ENCODE assay signal across 31 cellular contexts in genomic region chr2:65096948-65097347, GRCh38. TPM values are rescaled to one million over a fixed set of nuclear protein-coding genes. Genes with fewer than 3 reads are reported as not detected.
DNase-seq lines count a peak whose midpoint lies in the region; TF ChIP-seq lines count a peak whose summit lies in the region.
"Had no signal": no experiment of that assay in that cellular context is flagged by ENCODE, and none has a peak within 500 bp of the region (broad histone marks: within the 10 kb centered on the region; RNA-seq: fewer than 3 reads in every experiment).

No MANE protein-coding gene starts in this region.

- no peak overlapping the region for H3K9ac ChIP-seq in GM23248

- H3K4me2 ChIP-seq in GM23248 (ENCODE audit: unreplicated experiment): peak overlapping the region; percentile 6

- DNase-seq in EH (ENCODE audit: low read depth) (peak; percentile 41), GM23248 (peak; percentile 67), chondrocyte (ENCODE audit: low spot score) (no peak), NCI-H748 (lab: John Stamatoyannopoulos, UW; ENCODE audit: unreplicated experiment) (no peak), nucleus accumbens (lab: John Stamatoyannopoulos, UW) (no peak)
- no peak for DNase-seq in activated T-helper 1 cell treated with anti-CD3 and anti-CD28 coated beads, Interleukin-12 subunit alpha, Interleukin-12 subunit beta, Interleukin-2, Interleukin-4 antibody, amounts not matched to agents 30 ng/mL and 10 ng/mL and 1 ng/mL, durations not matched to agents 14 hours and 24 hours and 36 hours (ENCODE audit: low spot score)
- DNase-seq: activated CD4-positive, alpha-beta T cell treated with anti-CD3 and anti-CD28 coated beads, Interleukin-2, amount 50 U/mL, for 1 hour; activated naive CD4-positive, alpha-beta T cell treated with anti-CD3 and anti-CD28 coated beads for 36 hours; anterior cingulate cortex; CD4-positive, alpha-beta memory T cell; foreskin melanocyte; GDM1; KBM-7; left ventricle myocardium inferior; midbrain; MM.1S; naive thymus-derived CD8-positive, alpha-beta T cell; NCI-H1436 treated with DMSO at 0.1 percent for 48 hours; NCI-H2107; NCI-H446; OCI-M1; pancreas; right cardiac atrium; Right ventricle myocardium superior; stimulated activated CD4-positive, alpha-beta T cell treated with anti-CD3 and anti-CD28 coated beads, Interleukin-4, amount 100 ng/mL, for 4 hours; stimulated activated naive CD4-positive, alpha-beta T cell treated with Interleukin-2 at 50 U/mL for 16 hours; T-helper 9 cell; thyroid gland had no signal

- H3K4me1 ChIP-seq in GM23248 (ENCODE audit: insufficient read depth) (peaks cover 17% of the 10 kb centered on the region; the same call in 1 of the 2 replicates), neutrophil (ENCODE audit: control insufficient read depth in 1 of 2, insufficient read depth in 1 of 2, low read depth in 1 of 2, low read length in 1 of 2) (no peaks in the 10 kb centered on the region)

- H3K36me3 Mint-ChIP-seq in chondrocyte (ENCODE audit: low read depth): peaks cover 27% of the 10 kb centered on the region
- peaks cover 40% of the 10 kb centered on the region for H3K36me3 Mint-ChIP-seq in activated T-helper 1 cell treated with anti-CD3 and anti-CD28 coated beads, Interleukin-12 subunit alpha, Interleukin-12 subunit beta, Interleukin-2, Interleukin-4 antibody, amounts not matched to agents 30 ng/mL and 10 ng/mL and 1 ng/mL, durations not matched to agents 14 hours and 24 hours and 36 hours (ENCODE audit: low read depth)

- in situ Hi-C loops in GM23248 (cut with MboI): no loop called here

- no peaks in the 10 kb centered on the region for H3K9me2 ChIP-seq in GM23248 (ENCODE audit: insufficient read depth)

- H3K27ac ChIP-seq in GM23248 (peak overlapping the region; percentile 62), neutrophil (peak overlapping the region; percentile 30)
- H3K27ac ChIP-seq: epithelial cell of prostate, left ventricle myocardium inferior, pancreas, thyroid gland had no signal

- 95 to 100% methylated on average over 1 of the region's 1 CpG for WGBS in GM23248 (ENCODE audit: low coverage in 1 of 2, low lambda C conversion rate in 2 of 2, missing lambda C conversion rate in 2 of 2), 2 experiments

- H3K27me3 Mint-ChIP-seq in chondrocyte (ENCODE audit: low read depth): no peaks in the 10 kb centered on the region
- no peaks in the 10 kb centered on the region for H3K27me3 Mint-ChIP-seq in activated T-helper 1 cell treated with anti-CD3 and anti-CD28 coated beads, Interleukin-12 subunit alpha, Interleukin-12 subunit beta, Interleukin-2, Interleukin-4 antibody, amounts not matched to agents 30 ng/mL and 10 ng/mL and 1 ng/mL, durations not matched to agents 14 hours and 24 hours and 36 hours (ENCODE audit: insufficient read depth)
- H3K27me3 Mint-ChIP-seq: CD4-positive, alpha-beta memory T cell; central memory CD8-positive, alpha-beta T cell; naive thymus-derived CD8-positive, alpha-beta T cell had no signal

- H3K36me3 ChIP-seq in GM23248 (ENCODE audit: low read depth) (peaks cover 73% of the 10 kb centered on the region), neutrophil (peaks cover 74% of the 10 kb centered on the region)

- H3K9me3 ChIP-seq in GM23248 (ENCODE audit: low read depth) (no peaks in the 10 kb centered on the region), neutrophil (no peaks in the 10 kb centered on the region)
- H3K9me3 ChIP-seq: left ventricle myocardium inferior, pancreas, thyroid gland had no signal

- no peak overlapping the region for H3K4me3 Mint-ChIP-seq in chondrocyte (ENCODE audit: unreplicated experiment)
- no peak overlapping the region for H3K4me3 Mint-ChIP-seq in activated T-helper 1 cell treated with anti-CD3 and anti-CD28 coated beads, Interleukin-12 subunit alpha, Interleukin-12 subunit beta, Interleukin-2, Interleukin-4 antibody, amounts not matched to agents 30 ng/mL and 10 ng/mL and 1 ng/mL, durations not matched to agents 14 hours and 24 hours and 36 hours
- H3K4me3 Mint-ChIP-seq: activated naive CD4-positive, alpha-beta T cell treated with anti-CD3 and anti-CD28 coated beads for 36 hours; CD4-positive, alpha-beta memory T cell; central memory CD8-positive, alpha-beta T cell had no signal

- peaks cover 17% of the 10 kb centered on the region for H3K4me1 Mint-ChIP-seq in chondrocyte (ENCODE audit: low read depth)
- peaks cover 6% of the 10 kb centered on the region for H3K4me1 Mint-ChIP-seq in activated T-helper 1 cell treated with anti-CD3 and anti-CD28 coated beads, Interleukin-12 subunit alpha, Interleukin-12 subunit beta, Interleukin-2, Interleukin-4 antibody, amounts not matched to agents 30 ng/mL and 10 ng/mL and 1 ng/mL, durations not matched to agents 14 hours and 24 hours and 36 hours (ENCODE audit: low read depth)

- intact Hi-C loops in activated T-helper 1 cell treated with anti-CD3 and anti-CD28 coated beads, Interleukin-12 subunit alpha, Interleukin-12 subunit beta, Interleukin-2, Interleukin-4 antibody, amounts not matched to agents 30 ng/mL and 10 ng/mL and 1 ng/mL, durations not matched to agents 14 hours and 24 hours and 36 hours (cut with micrococcal nuclease): no loop called here

- H4K20me1 ChIP-seq in GM23248 (ENCODE audit: insufficient read depth): peaks cover 20% of the 10 kb centered on the region

- H3K4me3 ChIP-seq in GM23248: no peak overlapping the region
- H3K4me3 ChIP-seq in neutrophil (ENCODE audit: low read depth in 1 of 2, low read length in 1 of 2): no peak overlapping the region
- H3K4me3 ChIP-seq: left ventricle myocardium inferior, pancreas, thyroid gland had no signal

- H2AFZ ChIP-seq in GM23248: no peak overlapping the region

- H3F3A ChIP-seq in GM23248 (ENCODE audit: insufficient read depth): peaks cover 32% of the 10 kb centered on the region

- no peaks in the 10 kb centered on the region for H3K9me3 Mint-ChIP-seq in chondrocyte (ENCODE audit: low read depth)
- H3K9me3 Mint-ChIP-seq in activated T-helper 1 cell treated with anti-CD3 and anti-CD28 coated beads, Interleukin-12 subunit alpha, Interleukin-12 subunit beta, Interleukin-2, Interleukin-4 antibody, amounts not matched to agents 30 ng/mL and 10 ng/mL and 1 ng/mL, durations not matched to agents 14 hours and 24 hours and 36 hours: no peaks in the 10 kb centered on the region
- H3K9me3 Mint-ChIP-seq: activated naive CD4-positive, alpha-beta T cell treated with anti-CD3 and anti-CD28 coated beads for 36 hours; CD4-positive, alpha-beta memory T cell; central memory CD8-positive, alpha-beta T cell; naive thymus-derived CD8-positive, alpha-beta T cell had no signal

- no peak for TF ChIP-seq CTCF in chondrocyte (IDR thresholded peaks at IDR 0.05)
- no peak for TF ChIP-seq CTCF in neutrophil (IDR thresholded peaks at IDR 0.05)

- H3K27ac Mint-ChIP-seq in chondrocyte (ENCODE audit: unreplicated experiment): peak overlapping the region; percentile 66
- H3K27ac Mint-ChIP-seq in activated T-helper 1 cell treated with anti-CD3 and anti-CD28 coated beads, Interleukin-12 subunit alpha, Interleukin-12 subunit beta, Interleukin-2, Interleukin-4 antibody, amounts not matched to agents 30 ng/mL and 10 ng/mL and 1 ng/mL, durations not matched to agents 14 hours and 24 hours and 36 hours: no peak overlapping the region
- H3K27ac Mint-ChIP-seq: activated naive CD4-positive, alpha-beta T cell treated with anti-CD3 and anti-CD28 coated beads for 36 hours had no signal

- H3K27me3 ChIP-seq in GM23248 (replicated peaks; ENCODE audit: insufficient read depth): no peaks in the 10 kb centered on the region
- H3K27me3 ChIP-seq in neutrophil: no peaks in the 10 kb centered on the region
- H3K27me3 ChIP-seq: pancreas, thyroid gland had no signal

- H3K79me2 ChIP-seq in GM23248 (ENCODE audit: insufficient read depth): peaks cover 100% of the 10 kb centered on the region

RNA-seq across cellular contexts. Expression of gene RAB1A, which starts 33.0 kb away (rescaled TPM):
- 119 and 120 TPM in 2 replicates for total RNA-seq in GM23248 (2014; rRNA removed; shearing (Covaris generic))
- polyA plus RNA-seq in GM23248 (2016; fragmentation: Nextera tagmentation; extraction: Ambion mirVana): 299 and 303 TPM in 2 replicates
- total RNA-seq in chondrocyte: 183 to 202 TPM (median 192 TPM) in 3 replicates
- 73.4 and 81.6 TPM in 2 replicates for total RNA-seq in activated T-helper 1 cell treated with anti-CD3 and anti-CD28 coated beads, Interleukin-12 subunit alpha, Interleukin-12 subunit beta, Interleukin-2, Interleukin-4 antibody, amounts not matched to agents 30 ng/mL and 10 ng/mL and 1 ng/mL, durations not matched to agents 14 hours and 24 hours and 36 hours

RNA-seq across cellular contexts. Expression of gene CEP68, which starts 40.7 kb away (rescaled TPM):
- total RNA-seq in GM23248 (2014; rRNA removed; shearing (Covaris generic)): 5.1 and 7.3 TPM in 2 replicates
- polyA plus RNA-seq in GM23248 (2016; fragmentation: Nextera tagmentation; extraction: Ambion mirVana): 7.9 and 10.7 TPM in 2 replicates
- total RNA-seq in chondrocyte: 9.0 to 13.0 TPM (median 12.2 TPM) in 3 replicates
- total RNA-seq in activated T-helper 1 cell treated with anti-CD3 and anti-CD28 coated beads, Interleukin-12 subunit alpha, Interleukin-12 subunit beta, Interleukin-2, Interleukin-4 antibody, amounts not matched to agents 30 ng/mL and 10 ng/mL and 1 ng/mL, durations not matched to agents 14 hours and 24 hours and 36 hours: 4.0 and 5.5 TPM in 2 replicates

Comparison
In these comparisons a context has a peak if more than half of its experiments do, and no peak if none do; other contexts are left out.
1. DNase-seq: peak in EH (single experiment) and GM23248 (single experiment); none in chondrocyte (single experiment), activated T-helper 1 cell treated with anti-CD3 and anti-CD28 coated beads, Interleukin-12 subunit alpha, Interleukin-12 subunit beta, Interleukin-2, Interleukin-4 antibody, amounts not matched to agents 30 ng/mL and 10 ng/mL and 1 ng/mL, durations not matched to agents 14 hours and 24 hours and 36 hours (single experiment), NCI-H748 (single experiment) and nucleus accumbens (0 of 56).